Comparison of ENCODE assay signal across 1 cellular context in genomic region chr17:70752966-70753467, GRCh38.
TF ChIP-seq lines count a peak whose summit lies in the region.

No MANE protein-coding gene starts in this region.

TF ChIP-seq in HCT116, 20 proteins besides CTCF, POLR2A, EP300 and RAD21 (continued from another document):
- TF ChIP-seq TCF7L2 (IDR thresholded peaks at IDR 0.05; ENCODE audit: borderline replicate concordance, extremely low read depth, insufficient read depth, insufficient read length) (no peak), YY1 (IDR thresholded peaks at IDR 0.05; ENCODE audit: extremely low read depth, insufficient replicate concordance, low read depth, low read length) (no peak)
